ENCODE assay signal across 20 cellular contexts in the genomic region with DNA sequence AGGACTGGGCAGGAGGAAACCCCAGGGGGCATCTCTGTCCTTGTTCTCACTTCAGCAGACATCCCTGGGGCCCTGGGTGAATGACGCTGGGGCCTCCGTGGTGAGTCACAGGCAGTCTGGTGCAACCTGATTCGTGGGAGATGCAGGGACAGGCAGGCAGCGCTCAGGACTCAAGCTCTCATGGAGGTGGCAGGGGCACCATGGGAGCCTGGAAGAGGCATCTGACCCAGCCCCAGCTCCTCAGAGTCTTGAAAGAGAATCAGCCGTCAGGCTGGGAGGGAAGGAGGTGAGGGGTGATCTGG. TPM values are rescaled to one million over a fixed set of nuclear protein-coding genes. Genes with fewer than 3 reads are reported as not detected.
DNase-seq lines count a peak whose midpoint lies in the region; TF ChIP-seq lines count a peak whose summit lies in the region.
"Had no signal": no experiment of that assay in that cellular context is flagged by ENCODE, and none has a peak within 500 bp of the region (broad histone marks: within the 10 kb centered on the region; RNA-seq: fewer than 3 reads in every experiment).

No MANE protein-coding gene starts in this region.

- no peaks in the 10 kb centered on the region for H3K27me3 ChIP-seq in osteoblast (ENCODE audit: insufficient read depth, low read length)
- H3K27me3 ChIP-seq: cardiac muscle cell, heart right ventricle, tibial artery had no signal

- in situ Hi-C loops in astrocyte of the spinal cord (cut with HindIII; ENCODE audit: low sequenced_read_pairs) (no loop called here), ACHN (cut with HindIII; ENCODE audit: low pct_ligation_motif_present, low pct_unique_long_range_greater_than_20kb, low sequenced_read_pairs) (no loop called here)

- TF ChIP-seq CTCF in astrocyte of the spinal cord (IDR thresholded peaks at IDR 0.05; ENCODE audit: low read depth, low read length): no peak
- no peak for TF ChIP-seq CTCF in osteoblast (IDR thresholded peaks at IDR 0.05; ENCODE audit: extremely low read depth, low read depth, low read length)

- H4K20me1 ChIP-seq in osteoblast (ENCODE audit: insufficient read depth, low read length): no peaks in the 10 kb centered on the region

- no peak overlapping the region for H3K4me2 ChIP-seq in osteoblast (ENCODE audit: insufficient read depth, low read length)

- H3K4me1 ChIP-seq in osteoblast (ENCODE audit: insufficient read depth, low read length): peaks cover 9% of the 10 kb centered on the region
- H3K4me1 ChIP-seq: tibial artery had no signal

- no peaks in the 10 kb centered on the region for H3K9me3 ChIP-seq in osteoblast (ENCODE audit: low read depth, low read length)
- H3K9me3 ChIP-seq: heart right ventricle, tibial artery had no signal

- H3K36me3 ChIP-seq in osteoblast (ENCODE audit: insufficient read depth, low read length): peaks cover 57% of the 10 kb centered on the region

- no peak overlapping the region for H3K4me3 ChIP-seq in astrocyte of the spinal cord (ENCODE audit: low read depth, low read length)
- H3K4me3 ChIP-seq in osteoblast (ENCODE audit: insufficient read depth, low read length): no peak overlapping the region
- H3K4me3 ChIP-seq: cardiac muscle cell, heart right ventricle, tibial artery had no signal

- no peaks in the 10 kb centered on the region for H3K79me2 ChIP-seq in osteoblast (ENCODE audit: insufficient read depth, low read length)

- H2AFZ ChIP-seq in osteoblast (ENCODE audit: low read length): no peak overlapping the region

- no peak overlapping the region for H3K27ac ChIP-seq in osteoblast (ENCODE audit: low read depth, low read length)
- H3K27ac ChIP-seq: heart right ventricle, tibial artery had no signal

- DNase-seq in MV-4-11 (lab: John Stamatoyannopoulos, UW) (peak; percentile 39), astrocyte of the spinal cord (ENCODE audit: low read depth, low spot score) (peak; percentile 43), osteoblast (ENCODE audit: insufficient read length, low spot score, missing footprints) (peak; percentile 62), ACHN (no peak), hypothalamus (lab: John Stamatoyannopoulos, UW) (no peak)
- DNase-seq: activated CD4-positive, alpha-beta T cell treated with anti-CD3 and anti-CD28 coated beads for 4 hours; activated CD8-positive, alpha-beta memory T cell treated with anti-CD3 and anti-CD28 coated beads, Interleukin-2, amount 50 U/mL, for 4 hours; CD4-positive, alpha-beta memory T cell; dermis blood vessel endothelial cell; DMS79; heart right ventricle; NCI-H1930; NCI-H2227 treated with DMSO at 0.1 percent for 48 hours; NCI-H774; OCI-M1; SHP77; small intestine; stimulated activated CD4-positive, alpha-beta T cell treated with anti-CD3 and anti-CD28 coated beads, Interleukin-2, amount 100 ng/mL, for 48 hours; tibial artery had no signal

RNA-seq across cellular contexts. Expression of gene PTOV1, which starts 14.0 kb away (rescaled TPM):
- 39.4 and 43.3 TPM in 2 replicates for total RNA-seq in osteoblast

RNA-seq across cellular contexts. Expression of gene MED25, which starts 18.9 kb away (rescaled TPM):
- 19.5 and 20.9 TPM in 2 replicates for total RNA-seq in osteoblast

RNA-seq across cellular contexts. Expression of gene FUZ, which starts 23.9 kb away (rescaled TPM):
- 18.6 and 29.7 TPM in 2 replicates for total RNA-seq in osteoblast

RNA-seq across cellular contexts. Expression of gene PNKP, which starts 30.4 kb away (rescaled TPM):
- total RNA-seq in osteoblast: 42.1 and 43.8 TPM in 2 replicates

RNA-seq across cellular contexts. Expression of gene AKT1S1, which starts 40.2 kb away (rescaled TPM):
- total RNA-seq in osteoblast: 13.3 and 13.4 TPM in 2 replicates

Comparison
In these comparisons a context has a peak if more than half of its experiments do, and no peak if none do; other contexts are left out.
1. DNase-seq: peak in MV-4-11 (single experiment), astrocyte of the spinal cord (single experiment) and osteoblast (single experiment); none in ACHN (single experiment) and hypothalamus (0 of 51).